1 cellular context compared by ENCODE assay signal in genomic region chr1:167273027-167273800, GRCh38.
TF ChIP-seq lines count a peak whose summit lies in the region.

No MANE protein-coding gene starts in this region.

TF ChIP-seq in WTC11, 78 proteins besides CTCF, POLR2A, EP300 and RAD21 (continued from another document):
- TF ChIP-seq ZNF263 (CRISPR knock-in tag; IDR thresholded peaks at IDR 0.05; ENCODE audit: low read depth) (no peak), RORB (CRISPR knock-in tag; IDR thresholded peaks at IDR 0.05) (no peak), ATF2 (CRISPR knock-in tag; IDR thresholded peaks at IDR 0.05; ENCODE audit: borderline replicate concordance, low read depth) (no peak)
